In the genomic region with DNA sequence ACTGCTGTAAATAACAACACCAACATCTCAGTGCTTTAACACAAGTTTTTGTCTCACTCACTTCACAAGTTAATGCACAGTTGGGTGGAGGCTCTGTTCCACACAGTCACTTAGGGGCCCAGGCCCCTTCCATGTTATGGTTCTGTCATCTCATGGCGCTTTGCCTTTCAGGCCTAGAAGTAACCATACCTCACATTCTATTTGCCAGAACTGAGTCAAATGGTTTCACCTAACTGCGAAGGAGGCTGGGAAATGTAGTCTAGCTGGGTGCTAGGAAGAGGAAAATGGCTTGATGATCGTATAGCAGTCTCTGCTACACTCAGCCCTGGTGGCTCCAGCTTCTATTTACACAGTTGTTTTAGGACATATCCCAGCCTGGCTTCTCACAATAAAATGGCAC, we compare ENCODE assay signal across 1 cellular context.
TF ChIP-seq lines count a peak whose summit lies in the region.

No MANE protein-coding gene starts in this region.

TF ChIP-seq in HCT116, 20 proteins besides CTCF, POLR2A, EP300 and RAD21 (continued from another document):
- TF ChIP-seq, protein P1, sequence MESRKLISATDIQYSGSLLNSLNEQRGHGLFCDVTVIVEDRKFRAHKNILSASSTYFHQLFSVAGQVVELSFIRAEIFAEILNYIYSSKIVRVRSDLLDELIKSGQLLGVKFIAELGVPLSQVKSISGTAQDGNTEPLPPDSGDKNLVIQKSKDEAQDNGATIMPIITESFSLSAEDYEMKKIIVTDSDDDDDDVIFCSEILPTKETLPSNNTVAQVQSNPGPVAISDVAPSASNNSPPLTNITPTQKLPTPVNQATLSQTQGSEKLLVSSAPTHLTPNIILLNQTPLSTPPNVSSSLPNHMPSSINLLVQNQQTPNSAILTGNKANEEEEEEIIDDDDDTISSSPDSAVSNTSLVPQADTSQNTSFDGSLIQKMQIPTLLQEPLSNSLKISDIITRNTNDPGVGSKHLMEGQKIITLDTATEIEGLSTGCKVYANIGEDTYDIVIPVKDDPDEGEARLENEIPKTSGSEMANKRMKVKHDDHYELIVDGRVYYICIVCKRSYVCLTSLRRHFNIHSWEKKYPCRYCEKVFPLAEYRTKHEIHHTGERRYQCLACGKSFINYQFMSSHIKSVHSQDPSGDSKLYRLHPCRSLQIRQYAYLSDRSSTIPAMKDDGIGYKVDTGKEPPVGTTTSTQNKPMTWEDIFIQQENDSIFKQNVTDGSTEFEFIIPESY (IDR thresholded peaks at IDR 0.05; ENCODE audit: extremely low read depth, insufficient replicate concordance, low read length) = no peak
